Comparison of ENCODE assay signal across 8 cellular contexts in the genomic region with DNA sequence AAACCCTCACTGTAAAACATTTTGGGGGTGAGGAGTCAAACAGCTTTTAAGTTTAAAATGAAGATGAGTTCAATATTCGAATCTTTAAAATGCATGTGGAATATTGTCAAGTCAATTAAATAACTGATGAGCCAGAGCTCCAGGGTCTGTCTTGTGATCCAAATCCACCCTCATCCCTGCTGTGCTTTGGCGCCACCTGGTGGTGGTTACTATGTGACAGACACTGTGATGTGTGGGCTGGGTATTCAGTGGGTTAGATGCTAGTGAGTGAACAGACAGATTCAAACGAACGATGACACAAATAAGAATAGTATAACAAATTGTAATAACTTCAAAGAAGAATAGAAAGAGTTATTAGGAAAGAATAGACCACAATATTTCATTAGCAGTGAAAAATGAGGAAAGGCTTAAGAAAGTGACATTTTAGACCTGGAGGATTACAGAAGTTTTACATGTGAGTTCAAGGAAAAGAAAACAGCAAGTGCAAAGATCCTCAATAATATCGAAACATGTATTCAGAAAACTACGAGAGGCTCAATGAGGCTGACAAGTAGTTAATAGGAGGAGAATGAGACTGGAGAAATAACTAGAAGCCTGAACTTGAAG. TPM values are rescaled to one million over a fixed set of nuclear protein-coding genes. Genes with fewer than 3 reads are reported as not detected.
DNase-seq lines count a peak whose midpoint lies in the region; ATAC-seq, FAIRE-seq and TF ChIP-seq lines count a peak whose summit lies in the region.

No MANE protein-coding gene starts in this region.

- intact Hi-C loops in heart right ventricle (cut with DNase I), result loop anchor here in 4 of 10 donors (2.0 to 5.0 kb wide), 2 partner anchors 81 to 82 kb away; no protein-coding TSS in a partner anchor

- ATAC-seq in GM21529 (IDR thresholded peaks at IDR 0.05; ENCODE audit: unreplicated experiment), result peak; percentile 97
- ATAC-seq in heart right ventricle, result peak in 6 of 8 donors; percentile 52 to 75 (median 69)

- peak; percentile 72 for TF ChIP-seq RAD21 in SK-N-SH (IDR thresholded peaks at IDR 0.05; ENCODE audit: low read length)

- 0% methylated on average over 6 of the region's 6 CpGs for WGBS in SK-N-SH (ENCODE audit: low lambda C conversion rate)
- WGBS in heart right ventricle, 2 donors, result 31 to 33% methylated on average over 6 of the region's 6 CpGs

- no peak overlapping the region for H2AFZ ChIP-seq in SK-N-SH (ENCODE audit: low read depth)

- CTCF ChIA-PET in SK-N-SH (lab: Yijun Ruan, JAX), result interaction anchor here (0.5 to 7.2 kb wide), 35 partner anchors 9 to 1891 kb away, joined by 3 to 93 read pairs (median 4); a partner anchor contains a TSS

- DNase-seq in HuH-7 (ENCODE audit: low spot score) (peak; percentile 36), SK-N-SH (peak; percentile 46), heart right ventricle (peak; percentile 64 to 77), renal cortical epithelial cell (ENCODE audit: low read depth) (peak; percentile 52), 8988T (no peak)
- DNase-seq in activated naive CD8-positive, alpha-beta T cell treated with anti-CD3 and anti-CD28 coated beads, Interleukin-2, amount 50 U/mL, for 16 hours (ENCODE audit: low read depth, low spot score), result peak; percentile 46

- H3K27me3 ChIP-seq in SK-N-SH (ENCODE audit: insufficient read depth) (peaks cover 4% of the 10 kb centered on the region; the same call in 1 of the 2 replicates), heart right ventricle (no peaks in the 10 kb centered on the region)

- H3K9me3 ChIP-seq in SK-N-SH (no peaks in the 10 kb centered on the region), heart right ventricle (no peaks in the 10 kb centered on the region)

- no peaks in the 10 kb centered on the region for H4K20me1 ChIP-seq in SK-N-SH (ENCODE audit: insufficient read depth)

- H3K4me1 ChIP-seq in SK-N-SH (ENCODE audit: control insufficient read depth in 1 of 2, insufficient read depth in 2 of 2, low read depth in 1 of 2, low read length in 1 of 2) (no peaks in the 10 kb centered on the region), heart right ventricle (peaks cover 0 to 7% (median 0%) of the 10 kb centered on the region in 9 donors)

- TF ChIP-seq CTCF in SK-N-SH (IDR thresholded peaks at IDR 0.05) (peak; percentile 97), heart right ventricle (IDR thresholded peaks at IDR 0.05) (peak; percentile 76 to 95 (median 89))

- no peaks in the 10 kb centered on the region for H3F3A ChIP-seq in SK-N-SH (replicated peaks; ENCODE audit: insufficient read depth)

- H3K9ac ChIP-seq in SK-N-SH, result no peak overlapping the region

- peak; percentile 61 for FAIRE-seq in G401.6 (lab: Jason Lieb, UNC)

- no peak for TF ChIP-seq EP300 in SK-N-SH (IDR thresholded peaks at IDR 0.05; ENCODE audit: borderline replicate concordance in 1 of 2, low read depth in 1 of 2, low read length in 1 of 2)

- H3K4me2 ChIP-seq in SK-N-SH, result no peak overlapping the region

- POLR2A ChIA-PET in SK-N-SH (lab: Yijun Ruan, JAX), result no interaction called here

- H3K79me2 ChIP-seq in SK-N-SH (ENCODE audit: insufficient read depth), result no peaks in the 10 kb centered on the region

- H3K9me2 ChIP-seq in SK-N-SH, result no peaks in the 10 kb centered on the region

- H3K27ac ChIP-seq in SK-N-SH (ENCODE audit: low read depth in 2 of 2, low read length in 1 of 2) (no peak overlapping the region), heart right ventricle (no peak overlapping the region)

- no peaks in the 10 kb centered on the region for H3K36me3 ChIP-seq in SK-N-SH (replicated peaks in 1 of 2; ENCODE audit: control insufficient read depth in 1 of 2, insufficient read depth in 2 of 2, low read length in 1 of 2)
- H3K36me3 ChIP-seq in heart right ventricle, result no peaks in the 10 kb centered on the region

- H3K4me3 ChIP-seq in SK-N-SH (ENCODE audit: low read depth in 2 of 2, low read length in 1 of 2) (no peak overlapping the region; a peak in 1 of 4 replicates), heart right ventricle (no peak overlapping the region)

TF ChIP-seq in SK-N-SH, 30 proteins besides CTCF, POLR2A, EP300 and RAD21:
- TF ChIP-seq YY1 (IDR thresholded peaks at IDR 0.05; ENCODE audit: low read depth) (no peak), RFX5 (IDR thresholded peaks at IDR 0.05; ENCODE audit: low read length) (peak; percentile 64), TAF1 (IDR thresholded peaks at IDR 0.05; ENCODE audit: borderline replicate concordance, low read depth, low read length) (no peak), FOXJ3 (CRISPR knock-in tag; IDR thresholded peaks at IDR 0.05) (no peak), SMC3 (IDR thresholded peaks at IDR 0.05; ENCODE audit: low read depth, low read length) (peak; percentile 75), ELF1 (IDR thresholded peaks at IDR 0.05) (no peak)
- TF ChIP-seq, protein P1, sequence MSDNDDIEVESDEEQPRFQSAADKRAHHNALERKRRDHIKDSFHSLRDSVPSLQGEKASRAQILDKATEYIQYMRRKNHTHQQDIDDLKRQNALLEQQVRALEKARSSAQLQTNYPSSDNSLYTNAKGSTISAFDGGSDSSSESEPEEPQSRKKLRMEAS (IDR thresholded peaks at IDR 0.05; ENCODE audit: low read depth), result no peak
- TF ChIP-seq, protein P2, sequence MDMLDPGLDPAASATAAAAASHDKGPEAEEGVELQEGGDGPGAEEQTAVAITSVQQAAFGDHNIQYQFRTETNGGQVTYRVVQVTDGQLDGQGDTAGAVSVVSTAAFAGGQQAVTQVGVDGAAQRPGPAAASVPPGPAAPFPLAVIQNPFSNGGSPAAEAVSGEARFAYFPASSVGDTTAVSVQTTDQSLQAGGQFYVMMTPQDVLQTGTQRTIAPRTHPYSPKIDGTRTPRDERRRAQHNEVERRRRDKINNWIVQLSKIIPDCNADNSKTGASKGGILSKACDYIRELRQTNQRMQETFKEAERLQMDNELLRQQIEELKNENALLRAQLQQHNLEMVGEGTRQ (IDR thresholded peaks at IDR 0.05; ENCODE audit: borderline replicate concordance, low read depth, low read length), result no peak

RNA-seq across cellular contexts. Expression of a gene that starts 51.4 kb away (rescaled TPM):
- not detected in 2 replicates for polyA plus RNA-seq in SK-N-SH (2012; rRNA removed)
- polyA plus RNA-seq in SK-N-SH (2012; cell fraction: cytosol; rRNA removed), result under 0.01 TPM in 2 replicates
- not detected in 2 replicates for polyA plus RNA-seq in SK-N-SH (2012; cell fraction: nucleus; rRNA removed)
- total RNA-seq in heart right ventricle, result 1 to 10 TPM in 6 of 10 donors, under 1 TPM in 4; 0.47 to 1.6 (median 1.1) TPM
- under 1 TPM; 0.15 to 0.64 TPM for polyA plus RNA-seq in heart right ventricle
- total RNA-seq in renal cortical epithelial cell, result 0.70 and 2.1 TPM in 2 replicates
